8 cellular contexts compared by ENCODE assay signal in genomic region chr10:102393411-102394078, GRCh38. TPM values are rescaled to one million over a fixed set of nuclear protein-coding genes. Genes with fewer than 3 reads are reported as not detected.
DNase-seq lines count a peak whose midpoint lies in the region; ATAC-seq, FAIRE-seq and TF ChIP-seq lines count a peak whose summit lies in the region.

No MANE protein-coding gene starts in this region.

- H3K4me2 ChIP-seq in HepG2 (ENCODE audit: low read depth, low read length) = peak overlapping the region; percentile 98

- in situ Hi-C loops in HepG2 (cut with HindIII; ENCODE audit: extremely low pct_ligation_motif_present, low pct_unique_long_range_greater_than_20kb) = no loop called here

- peaks cover 3% of the 10 kb centered on the region for H3K79me2 ChIP-seq in HepG2 (ENCODE audit: insufficient read depth, low read length)

- intact Hi-C loops in HepG2 (cut with micrococcal nuclease; ENCODE audit: unreplicated experiment) = loop anchor here (1.0 to 2.0 kb wide), 2 partner anchors 27 to 86 kb away; partner anchors contain the start of gene FBXL15

- CTCF ChIA-PET in HepG2 (lab: Yijun Ruan, JAX; ENCODE audit: low intra/inter-chr PET ratio, low total read pairs) = interaction anchor here (0.5 to 1.9 kb wide), 5 partner anchors 9 to 122 kb away, joined by 3 to 11 read pairs (median 4); no protein-coding TSS in a partner anchor

- H3K4me3 ChIP-seq in HepG2 (replicated peaks in 1 of 3; ENCODE audit: insufficient read depth in 1 of 3, low read depth in 2 of 3, low read length in 3 of 3) = peak overlapping the region; percentile 69 to 82 (median 79)

- FAIRE-seq in HepG2 (lab: Jason Lieb, UNC) = no peak

- TSS peak; percentile 92 for BruUV-seq in HepG2 (replicated peaks; lab: Mats Ljungman, UMichigan)

- peak overlapping the region; percentile 92 for H3K4me3 Mint-ChIP-seq in activated naive CD4-positive, alpha-beta T cell treated with anti-CD3 and anti-CD28 coated beads, Interleukin-2, amount 50 U/mL, for 24 hours
- H3K4me3 Mint-ChIP-seq in activated naive CD8-positive, alpha-beta T cell treated with anti-CD3 and anti-CD28 coated beads, Interleukin-2, amount 10 ng/mL, durations not matched to agents 7 days and 5 days = peak overlapping the region; percentile 90
- peak overlapping the region; percentile 92 for H3K4me3 Mint-ChIP-seq in type B pancreatic cell

- H3K36me3 ChIP-seq in HepG2 (replicated peaks in 1 of 2; ENCODE audit: control insufficient read depth in 1 of 2, insufficient read depth in 2 of 2, low read length in 2 of 2) = no peaks in the 10 kb centered on the region

- no peak overlapping the region for H2AFZ ChIP-seq in HepG2 (ENCODE audit: low read length)

- H3K27me3 ChIP-seq in HepG2 (ENCODE audit: control insufficient read depth in 1 of 2, insufficient read depth in 2 of 2, low read length in 2 of 2) = peaks cover 0 to 11% of the 10 kb centered on the region in 2 experiments; a peak in 2 of 5 replicates

- H3K27ac Mint-ChIP-seq in activated naive CD4-positive, alpha-beta T cell treated with anti-CD3 and anti-CD28 coated beads, Interleukin-2, amount 50 U/mL, for 24 hours = peak overlapping the region; percentile 98
- peak overlapping the region; percentile 96 for H3K27ac Mint-ChIP-seq in activated naive CD8-positive, alpha-beta T cell treated with anti-CD3 and anti-CD28 coated beads, Interleukin-2, amount 10 ng/mL, durations not matched to agents 7 days and 5 days
- H3K27ac Mint-ChIP-seq in type B pancreatic cell = peak overlapping the region; percentile 84

- H3K9ac ChIP-seq in HepG2 (ENCODE audit: insufficient read depth, low read depth, low read length) = peak overlapping the region; percentile 68; the same call in 1 of the 2 replicates

- TF ChIP-seq RAD21 in HepG2 (CRISPR knock-in tag; IDR thresholded peaks at IDR 0.05) = no peak

- no peak for TF ChIP-seq POLR2A in HepG2 (IDR thresholded peaks at IDR 0.05; ENCODE audit: insufficient read depth in 1 of 2, low read depth in 2 of 2, low read length in 2 of 2)

- ATAC-seq in activated naive CD8-positive, alpha-beta T cell treated with anti-CD3 and anti-CD28 coated beads, Interleukin-2, amount 10 ng/mL, durations not matched to agents 7 days and 5 days (ENCODE audit: low read depth) = no peak
- ATAC-seq in HepG2 (peak; percentile 80), GM18870 (IDR thresholded peaks at IDR 0.05; ENCODE audit: unreplicated experiment) (no peak)

- no peak for DNase-seq in activated naive CD4-positive, alpha-beta T cell treated with Interleukin-2 at 50 U/mL for 16 hours
- DNase-seq in activated naive CD8-positive, alpha-beta T cell treated with anti-CD3 and anti-CD28 coated beads, Interleukin-2, amount 10 ng/mL, durations not matched to agents 7 days and 5 days = no peak
- DNase-seq in HepG2 (ENCODE audit: low spot score) = no peak
- DNase-seq in type B pancreatic cell (ENCODE audit: extremely low spot score, unreplicated experiment) = no peak
- DNase-seq in T1000 (lab: John Stamatoyannopoulos, UW) = no peak
- DNase-seq in activated effector memory CD4-positive, alpha-beta T cell treated with anti-CD3 and anti-CD28 coated beads, Interleukin-2, amount 50 U/mL, for 16 hours = no peak

- no peaks in the 10 kb centered on the region for H3K9me3 ChIP-seq in HepG2 (ENCODE audit: low read length)

- peak overlapping the region; percentile 66 for H3K27ac ChIP-seq in HepG2 (ENCODE audit: extremely low read length, insufficient read depth, low read length)

- no peaks in the 10 kb centered on the region for H3K9me3 Mint-ChIP-seq in activated naive CD4-positive, alpha-beta T cell treated with anti-CD3 and anti-CD28 coated beads, Interleukin-2, amount 50 U/mL, for 24 hours
- H3K9me3 Mint-ChIP-seq in activated naive CD8-positive, alpha-beta T cell treated with anti-CD3 and anti-CD28 coated beads, Interleukin-2, amount 10 ng/mL, durations not matched to agents 7 days and 5 days = no peaks in the 10 kb centered on the region
- H3K9me3 Mint-ChIP-seq in type B pancreatic cell = no peaks in the 10 kb centered on the region

- peaks cover 39% of the 10 kb centered on the region for H3K4me1 Mint-ChIP-seq in activated naive CD4-positive, alpha-beta T cell treated with anti-CD3 and anti-CD28 coated beads, Interleukin-2, amount 50 U/mL, for 24 hours
- peaks cover 17% of the 10 kb centered on the region for H3K4me1 Mint-ChIP-seq in activated naive CD8-positive, alpha-beta T cell treated with anti-CD3 and anti-CD28 coated beads, Interleukin-2, amount 10 ng/mL, durations not matched to agents 7 days and 5 days
- peaks cover 13% of the 10 kb centered on the region for H3K4me1 Mint-ChIP-seq in type B pancreatic cell (ENCODE audit: unreplicated experiment)

- TF ChIP-seq EP300 in HepG2 (IDR thresholded peaks at IDR 0.05; ENCODE audit: low read depth in 2 of 2, low read length in 2 of 2) = no peak
- no peak for TF ChIP-seq EP300 in HepG2 (CRISPR knock-in tag; IDR thresholded peaks at IDR 0.05; ENCODE audit: borderline replicate concordance)

- peaks cover 39% of the 10 kb centered on the region for H3K4me1 ChIP-seq in HepG2 (ENCODE audit: insufficient read depth, low read length)

- no peaks in the 10 kb centered on the region for H3K27me3 Mint-ChIP-seq in activated naive CD4-positive, alpha-beta T cell treated with anti-CD3 and anti-CD28 coated beads, Interleukin-2, amount 50 U/mL, for 24 hours
- H3K27me3 Mint-ChIP-seq in activated naive CD8-positive, alpha-beta T cell treated with anti-CD3 and anti-CD28 coated beads, Interleukin-2, amount 10 ng/mL, durations not matched to agents 7 days and 5 days = peaks cover 3% of the 10 kb centered on the region
- H3K27me3 Mint-ChIP-seq in type B pancreatic cell = peaks cover 24% of the 10 kb centered on the region

- POLR2A ChIA-PET in activated naive CD8-positive, alpha-beta T cell treated with anti-CD3 and anti-CD28 coated beads, Interleukin-2, amount 10 ng/mL, durations not matched to agents 7 days and 5 days (lab: Charles Lee) = interaction anchor here (1.0 to 5.0 kb wide), 14 partner anchors 10 to 576 kb away, joined by 3 to 39 read pairs (median 6); partner anchors contain the start of genes C10orf95, CUEDC2, FBXL15 and GBF1
- POLR2A ChIA-PET in HepG2 (lab: Yijun Ruan, JAX) = interaction anchor here (0.6 to 2.1 kb wide), 5 partner anchors 8 to 190 kb away, joined by 3 to 8 read pairs (median 3); no protein-coding TSS in a partner anchor

- TF ChIP-seq CTCF in HepG2 (CRISPR knock-in tag; IDR thresholded peaks at IDR 0.05) (no peak), type B pancreatic cell (conservative IDR thresholded peaks at IDR 0.05) (no peak)

- peaks cover 19% of the 10 kb centered on the region for H3K36me3 Mint-ChIP-seq in activated naive CD4-positive, alpha-beta T cell treated with anti-CD3 and anti-CD28 coated beads, Interleukin-2, amount 50 U/mL, for 24 hours
- H3K36me3 Mint-ChIP-seq in activated naive CD8-positive, alpha-beta T cell treated with anti-CD3 and anti-CD28 coated beads, Interleukin-2, amount 10 ng/mL, durations not matched to agents 7 days and 5 days = peaks cover 2% of the 10 kb centered on the region
- H3K36me3 Mint-ChIP-seq in type B pancreatic cell = no peaks in the 10 kb centered on the region

- WGBS in HepG2 (ENCODE audit: low lambda C conversion rate) = 26% methylated on average over 29 of the region's 30 CpGs

- H4K20me1 ChIP-seq in HepG2 (ENCODE audit: insufficient read depth, low read length) = no peaks in the 10 kb centered on the region

RNA-seq across cellular contexts. Expression of gene NFKB2, which starts 2.0 kb away (rescaled TPM):
- 100 to 1,000 TPM; 103 to 104 TPM for total RNA-seq in activated naive CD8-positive, alpha-beta T cell treated with anti-CD3 and anti-CD28 coated beads, Interleukin-2, amount 10 ng/mL, durations not matched to agents 7 days and 5 days
- total RNA-seq in HepG2 (2016; rRNA removed; fragmentation: Illumina TruSeq; extraction: Trizol) (7.7 and 8.2 TPM in 2 replicates), type B pancreatic cell (ENCODE audit: low replicate concordance) (29.7 and 47.1 TPM in 2 replicates)
- total RNA-seq in HepG2 (2016; cell fraction: cytosol; rRNA removed; fragmentation: Illumina TruSeq; extraction: Trizol; ENCODE audit: low read depth) = 2.2 and 3.1 TPM in 2 replicates
- 6.6 and 8.7 TPM in 2 replicates for total RNA-seq in HepG2 (2016; cell fraction: insoluble cytoplasmic fraction; rRNA removed; fragmentation: Illumina TruSeq; extraction: Trizol)
- total RNA-seq in HepG2 (2016; cell fraction: membrane; rRNA removed; fragmentation: Illumina TruSeq; extraction: Trizol) = 4.0 and 5.5 TPM in 2 replicates
- total RNA-seq in HepG2 (2016; cell fraction: nucleus; rRNA removed; fragmentation: Illumina TruSeq; extraction: Trizol) = 7.7 and 7.8 TPM in 2 replicates
- 12.5 and 15.5 TPM in 2 replicates for polyA plus RNA-seq in HepG2 (2011; rRNA removed)
- polyA plus RNA-seq in HepG2 (2011; cell fraction: cytosol; rRNA removed) = 8.4 and 11.7 TPM in 2 replicates
- 56.1 and 62.0 TPM in 2 replicates for polyA plus RNA-seq in HepG2 (2011; cell fraction: nucleus; rRNA removed)
- 8.9 and 9.6 TPM in 2 replicates for polyA plus RNA-seq in HepG2 (2012)
- polyA plus RNA-seq in HepG2 (2016; cell fraction: cytosol; fragmentation: Illumina TruSeq; extraction: Trizol; ENCODE audit: low read depth) = 1.4 and 1.6 TPM in 2 replicates
- 6.6 and 9.1 TPM in 2 replicates for polyA plus RNA-seq in HepG2 (2016; cell fraction: insoluble cytoplasmic fraction; fragmentation: Illumina TruSeq; extraction: Trizol; ENCODE audit: low read depth)
- polyA plus RNA-seq in HepG2 (2016; cell fraction: membrane; fragmentation: Illumina TruSeq; extraction: Trizol; ENCODE audit: low read depth) = 2.4 and 2.8 TPM in 2 replicates
- polyA plus RNA-seq in HepG2 (2016; cell fraction: nucleus; fragmentation: Illumina TruSeq; extraction: Trizol; ENCODE audit: insufficient read depth, low read depth) = 20.9 and 25.8 TPM in 2 replicates
- 14.9 and 16.9 TPM in 2 replicates for polyA minus RNA-seq in HepG2 (2011; rRNA and poly(A)+ RNA removed; ENCODE audit: low replicate concordance)
- polyA minus RNA-seq in HepG2 (2011; cell fraction: cytosol; rRNA and poly(A)+ RNA removed) = 10.5 and 12.6 TPM in 2 replicates
- 9.5 and 12.2 TPM in 2 replicates for polyA minus RNA-seq in HepG2 (2011; cell fraction: nucleus; rRNA and poly(A)+ RNA removed)

RNA-seq across cellular contexts. Expression of gene PSD, which starts 25.0 kb away (rescaled TPM):
- 1 to 10 TPM; 3.6 to 4.3 TPM for total RNA-seq in activated naive CD8-positive, alpha-beta T cell treated with anti-CD3 and anti-CD28 coated beads, Interleukin-2, amount 10 ng/mL, durations not matched to agents 7 days and 5 days
- total RNA-seq in HepG2 (2016; rRNA removed; fragmentation: Illumina TruSeq; extraction: Trizol) (0.11 and 0.35 TPM in 2 replicates), type B pancreatic cell (ENCODE audit: low replicate concordance) (7.8 and 9.3 TPM in 2 replicates)
- 0.18 TPM in 1 of 2 replicates, not detected in the other for total RNA-seq in HepG2 (2016; cell fraction: cytosol; rRNA removed; fragmentation: Illumina TruSeq; extraction: Trizol; ENCODE audit: low read depth)
- 0.21 and 0.65 TPM in 2 replicates for total RNA-seq in HepG2 (2016; cell fraction: insoluble cytoplasmic fraction; rRNA removed; fragmentation: Illumina TruSeq; extraction: Trizol)
- total RNA-seq in HepG2 (2016; cell fraction: membrane; rRNA removed; fragmentation: Illumina TruSeq; extraction: Trizol) = 0.34 and 0.62 TPM in 2 replicates
- total RNA-seq in HepG2 (2016; cell fraction: nucleus; rRNA removed; fragmentation: Illumina TruSeq; extraction: Trizol) = 0.34 and 0.75 TPM in 2 replicates
- 0.58 and 0.59 TPM in 2 replicates for polyA plus RNA-seq in HepG2 (2011; rRNA removed)
- 0.10 and 0.36 TPM in 2 replicates for polyA plus RNA-seq in HepG2 (2011; cell fraction: cytosol; rRNA removed)
- 3.4 and 4.7 TPM in 2 replicates for polyA plus RNA-seq in HepG2 (2011; cell fraction: nucleus; rRNA removed)
- 1.1 and 1.5 TPM in 2 replicates for polyA plus RNA-seq in HepG2 (2012)
- polyA plus RNA-seq in HepG2 (2016; cell fraction: cytosol; fragmentation: Illumina TruSeq; extraction: Trizol; ENCODE audit: low read depth) = 0.15 and 0.31 TPM in 2 replicates
- 0.29 and 0.33 TPM in 2 replicates for polyA plus RNA-seq in HepG2 (2016; cell fraction: insoluble cytoplasmic fraction; fragmentation: Illumina TruSeq; extraction: Trizol; ENCODE audit: low read depth)
- polyA plus RNA-seq in HepG2 (2016; cell fraction: membrane; fragmentation: Illumina TruSeq; extraction: Trizol; ENCODE audit: low read depth) = 0.44 and 0.48 TPM in 2 replicates
- polyA plus RNA-seq in HepG2 (2016; cell fraction: nucleus; fragmentation: Illumina TruSeq; extraction: Trizol; ENCODE audit: insufficient read depth, low read depth) = 0.94 and 0.97 TPM in 2 replicates
- polyA minus RNA-seq in HepG2 (2011; rRNA and poly(A)+ RNA removed; ENCODE audit: low replicate concordance) = 0.47 and 0.96 TPM in 2 replicates
- 0.44 TPM in 1 of 2 replicates, not detected in the other for polyA minus RNA-seq in HepG2 (2011; cell fraction: cytosol; rRNA and poly(A)+ RNA removed)
- 0.87 and 1.2 TPM in 2 replicates for polyA minus RNA-seq in HepG2 (2011; cell fraction: nucleus; rRNA and poly(A)+ RNA removed)

RNA-seq across cellular contexts. Expression of gene FBXL15, which starts 27.1 kb away (rescaled TPM):
- total RNA-seq in activated naive CD8-positive, alpha-beta T cell treated with anti-CD3 and anti-CD28 coated beads, Interleukin-2, amount 10 ng/mL, durations not matched to agents 7 days and 5 days = 10 to 100 TPM; 11.7 to 16.3 TPM
- total RNA-seq in HepG2 (2016; rRNA removed; fragmentation: Illumina TruSeq; extraction: Trizol) = 8.3 and 8.6 TPM in 2 replicates
- 3.2 and 3.3 TPM in 2 replicates for total RNA-seq in HepG2 (2016; cell fraction: cytosol; rRNA removed; fragmentation: Illumina TruSeq; extraction: Trizol; ENCODE audit: low read depth)
- total RNA-seq in HepG2 (2016; cell fraction: insoluble cytoplasmic fraction; rRNA removed; fragmentation: Illumina TruSeq; extraction: Trizol) = 7.7 and 8.0 TPM in 2 replicates
- 5.6 and 6.1 TPM in 2 replicates for total RNA-seq in HepG2 (2016; cell fraction: membrane; rRNA removed; fragmentation: Illumina TruSeq; extraction: Trizol)
- total RNA-seq in HepG2 (2016; cell fraction: nucleus; rRNA removed; fragmentation: Illumina TruSeq; extraction: Trizol) = 3.3 and 3.6 TPM in 2 replicates
- 4.3 and 6.4 TPM in 2 replicates for polyA plus RNA-seq in HepG2 (2011; rRNA removed)
- polyA plus RNA-seq in HepG2 (2011; cell fraction: cytosol; rRNA removed) = 6.2 and 12.2 TPM in 2 replicates
- 30.9 and 35.5 TPM in 2 replicates for polyA plus RNA-seq in HepG2 (2011; cell fraction: nucleus; rRNA removed)
- 4.1 and 4.3 TPM in 2 replicates for polyA plus RNA-seq in HepG2 (2012)
- 2.7 and 3.5 TPM in 2 replicates for polyA plus RNA-seq in HepG2 (2016; cell fraction: cytosol; fragmentation: Illumina TruSeq; extraction: Trizol; ENCODE audit: low read depth)
- 6.9 and 8.6 TPM in 2 replicates for polyA plus RNA-seq in HepG2 (2016; cell fraction: insoluble cytoplasmic fraction; fragmentation: Illumina TruSeq; extraction: Trizol; ENCODE audit: low read depth)
- 4.3 and 4.4 TPM in 2 replicates for polyA plus RNA-seq in HepG2 (2016; cell fraction: membrane; fragmentation: Illumina TruSeq; extraction: Trizol; ENCODE audit: low read depth)
- polyA plus RNA-seq in HepG2 (2016; cell fraction: nucleus; fragmentation: Illumina TruSeq; extraction: Trizol; ENCODE audit: insufficient read depth, low read depth) = 9.7 TPM in 2 replicates
- 3.8 and 4.9 TPM in 2 replicates for polyA minus RNA-seq in HepG2 (2011; rRNA and poly(A)+ RNA removed; ENCODE audit: low replicate concordance)
- 2.8 and 4.0 TPM in 2 replicates for polyA minus RNA-seq in HepG2 (2011; cell fraction: cytosol; rRNA and poly(A)+ RNA removed)
- polyA minus RNA-seq in HepG2 (2011; cell fraction: nucleus; rRNA and poly(A)+ RNA removed) = 3.0 and 3.4 TPM in 2 replicates
- 14.8 and 19.0 TPM in 2 replicates for total RNA-seq in type B pancreatic cell (ENCODE audit: low replicate concordance)

RNA-seq across cellular contexts. Expression of gene CUEDC2, which starts 38.8 kb away (rescaled TPM):
- total RNA-seq in activated naive CD8-positive, alpha-beta T cell treated with anti-CD3 and anti-CD28 coated beads, Interleukin-2, amount 10 ng/mL, durations not matched to agents 7 days and 5 days = 10 to 100 TPM; 68.6 to 70.3 TPM
- total RNA-seq in HepG2 (2016; rRNA removed; fragmentation: Illumina TruSeq; extraction: Trizol) (13.0 and 13.1 TPM in 2 replicates), type B pancreatic cell (ENCODE audit: low replicate concordance) (44.5 and 86.1 TPM in 2 replicates)
- 4.3 and 6.6 TPM in 2 replicates for total RNA-seq in HepG2 (2016; cell fraction: cytosol; rRNA removed; fragmentation: Illumina TruSeq; extraction: Trizol; ENCODE audit: low read depth)
- total RNA-seq in HepG2 (2016; cell fraction: insoluble cytoplasmic fraction; rRNA removed; fragmentation: Illumina TruSeq; extraction: Trizol) = 11.4 and 14.7 TPM in 2 replicates
- 8.6 and 10.3 TPM in 2 replicates for total RNA-seq in HepG2 (2016; cell fraction: membrane; rRNA removed; fragmentation: Illumina TruSeq; extraction: Trizol)
- 7.0 and 9.7 TPM in 2 replicates for total RNA-seq in HepG2 (2016; cell fraction: nucleus; rRNA removed; fragmentation: Illumina TruSeq; extraction: Trizol)
- polyA plus RNA-seq in HepG2 (2011; rRNA removed) = 18.4 and 19.3 TPM in 2 replicates
- 31.2 and 40.8 TPM in 2 replicates for polyA plus RNA-seq in HepG2 (2011; cell fraction: cytosol; rRNA removed)
- polyA plus RNA-seq in HepG2 (2011; cell fraction: nucleus; rRNA removed) = 47.1 and 47.2 TPM in 2 replicates
- 17.2 and 18.2 TPM in 2 replicates for polyA plus RNA-seq in HepG2 (2012)
- 8.4 and 10.7 TPM in 2 replicates for polyA plus RNA-seq in HepG2 (2016; cell fraction: cytosol; fragmentation: Illumina TruSeq; extraction: Trizol; ENCODE audit: low read depth)
- 13.0 and 17.2 TPM in 2 replicates for polyA plus RNA-seq in HepG2 (2016; cell fraction: insoluble cytoplasmic fraction; fragmentation: Illumina TruSeq; extraction: Trizol; ENCODE audit: low read depth)
- 10.6 and 12.1 TPM in 2 replicates for polyA plus RNA-seq in HepG2 (2016; cell fraction: membrane; fragmentation: Illumina TruSeq; extraction: Trizol; ENCODE audit: low read depth)
- polyA plus RNA-seq in HepG2 (2016; cell fraction: nucleus; fragmentation: Illumina TruSeq; extraction: Trizol; ENCODE audit: insufficient read depth, low read depth) = 20.9 and 24.8 TPM in 2 replicates
- polyA minus RNA-seq in HepG2 (2011; rRNA and poly(A)+ RNA removed; ENCODE audit: low replicate concordance) = 14.5 and 32.9 TPM in 2 replicates
- polyA minus RNA-seq in HepG2 (2011; cell fraction: cytosol; rRNA and poly(A)+ RNA removed) = 6.2 and 7.1 TPM in 2 replicates
- 8.6 and 9.1 TPM in 2 replicates for polyA minus RNA-seq in HepG2 (2011; cell fraction: nucleus; rRNA and poly(A)+ RNA removed)

RNA-seq across cellular contexts. Expression of gene C10orf95, which starts 57.8 kb away (rescaled TPM):
- total RNA-seq in activated naive CD8-positive, alpha-beta T cell treated with anti-CD3 and anti-CD28 coated beads, Interleukin-2, amount 10 ng/mL, durations not matched to agents 7 days and 5 days = under 1 TPM; 0.28 to 0.54 TPM
- total RNA-seq in HepG2 (2016; rRNA removed; fragmentation: Illumina TruSeq; extraction: Trizol) = 0.07 TPM in 1 of 2 replicates, not detected in the other
- total RNA-seq in HepG2 (2016; cell fraction: cytosol; rRNA removed; fragmentation: Illumina TruSeq; extraction: Trizol; ENCODE audit: low read depth) = 0.40 TPM in 1 of 2 replicates, not detected in the other
- total RNA-seq in HepG2 (2016; cell fraction: insoluble cytoplasmic fraction; rRNA removed; fragmentation: Illumina TruSeq; extraction: Trizol) = not detected in 2 replicates
- 0.28 TPM in 1 of 2 replicates, not detected in the other for total RNA-seq in HepG2 (2016; cell fraction: membrane; rRNA removed; fragmentation: Illumina TruSeq; extraction: Trizol)
- not detected in 2 replicates for total RNA-seq in HepG2 (2016; cell fraction: nucleus; rRNA removed; fragmentation: Illumina TruSeq; extraction: Trizol)
- polyA plus RNA-seq in HepG2 (2011; rRNA removed) = 0.05 TPM in 2 replicates
- polyA plus RNA-seq in HepG2 (2011; cell fraction: cytosol; rRNA removed) = 0.12 and 0.17 TPM in 2 replicates
- 0.19 TPM in 1 of 2 replicates, not detected in the other for polyA plus RNA-seq in HepG2 (2011; cell fraction: nucleus; rRNA removed)
- 1.3 TPM in 2 replicates for polyA plus RNA-seq in HepG2 (2012)
- polyA plus RNA-seq in HepG2 (2016; cell fraction: cytosol; fragmentation: Illumina TruSeq; extraction: Trizol; ENCODE audit: low read depth) = 0.15 and 0.16 TPM in 2 replicates
- 0.26 TPM in 1 of 2 replicates, not detected in the other for polyA plus RNA-seq in HepG2 (2016; cell fraction: insoluble cytoplasmic fraction; fragmentation: Illumina TruSeq; extraction: Trizol; ENCODE audit: low read depth)
- polyA plus RNA-seq in HepG2 (2016; cell fraction: membrane; fragmentation: Illumina TruSeq; extraction: Trizol; ENCODE audit: low read depth) = 0.19 TPM in 1 of 2 replicates, not detected in the other
- not detected in 2 replicates for polyA plus RNA-seq in HepG2 (2016; cell fraction: nucleus; fragmentation: Illumina TruSeq; extraction: Trizol; ENCODE audit: insufficient read depth, low read depth)
- polyA minus RNA-seq in HepG2 (2011; rRNA and poly(A)+ RNA removed; ENCODE audit: low replicate concordance) = 0.32 and 1.9 TPM in 2 replicates
- not detected in 2 replicates for polyA minus RNA-seq in HepG2 (2011; cell fraction: cytosol; rRNA and poly(A)+ RNA removed)
- 0.39 TPM in 1 of 2 replicates, not detected in the other for polyA minus RNA-seq in HepG2 (2011; cell fraction: nucleus; rRNA and poly(A)+ RNA removed)
- total RNA-seq in type B pancreatic cell (ENCODE audit: low replicate concordance) = 0.75 and 2.3 TPM in 2 replicates
